In the genomic region with DNA sequence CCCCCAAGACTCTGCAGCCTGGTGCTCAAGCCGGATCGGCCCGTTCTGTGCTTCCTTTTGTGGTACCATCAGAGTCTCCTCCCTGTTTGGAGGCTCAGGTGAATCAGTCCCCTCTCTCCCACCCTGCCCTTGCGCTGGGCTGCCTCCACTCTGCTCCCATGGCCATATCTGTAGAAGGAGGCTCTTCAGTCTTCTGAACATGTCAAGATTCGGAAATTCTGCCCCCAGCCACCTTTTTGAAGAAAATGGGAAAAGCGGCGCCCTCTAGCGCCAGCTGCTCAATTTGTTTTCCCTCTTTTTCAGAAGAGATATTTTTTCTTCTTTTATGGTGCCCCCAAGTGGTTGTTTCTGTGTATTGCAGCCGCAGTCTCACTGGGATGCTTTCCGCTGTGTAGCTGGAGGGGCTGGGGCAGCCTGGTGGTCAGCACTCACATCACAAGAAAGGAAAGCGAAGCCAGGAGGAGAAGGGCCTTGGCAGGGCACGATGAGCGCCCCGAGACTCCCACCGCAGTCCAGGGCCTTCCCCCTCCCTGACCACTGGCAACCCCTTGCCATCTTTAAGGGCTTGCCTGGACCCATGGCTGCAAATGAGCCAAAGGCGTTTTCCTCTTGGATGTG, we compare ENCODE assay signal across 8 cellular contexts. TPM values are rescaled to one million over a fixed set of nuclear protein-coding genes. Genes with fewer than 3 reads are reported as not detected.
DNase-seq lines count a peak whose midpoint lies in the region; ATAC-seq, FAIRE-seq and TF ChIP-seq lines count a peak whose summit lies in the region.

No MANE protein-coding gene starts in this region.

- peaks cover 2% of the 10 kb centered on the region for H3K4me1 Mint-ChIP-seq in activated CD8-positive, alpha-beta memory T cell treated with anti-CD3 and anti-CD28 coated beads, Interleukin-2, amount 10 ng/mL, durations not matched to agents 7 days and 5 days

- no peak overlapping the region for H3K27ac ChIP-seq in endothelial cell of umbilical vein (ENCODE audit: insufficient read depth, low read depth, low read length)

- no peaks in the 10 kb centered on the region for H3K9me1 ChIP-seq in endothelial cell of umbilical vein (replicated peaks; ENCODE audit: control insufficient read depth, extremely low read depth, insufficient read depth, low read length)

- no peaks in the 10 kb centered on the region for H3K9me3 ChIP-seq in endothelial cell of umbilical vein (replicated peaks; ENCODE audit: control insufficient read depth, insufficient read depth, low read length)

- no peaks in the 10 kb centered on the region for H3K4me1 ChIP-seq in endothelial cell of umbilical vein (ENCODE audit: control insufficient read depth, extremely low read depth, insufficient read depth, low read length)

- H3K27me3 ChIP-seq in endothelial cell of umbilical vein (ENCODE audit: control insufficient read depth in 2 of 2, insufficient read depth in 2 of 2, low read length in 2 of 2), result no peaks in the 10 kb centered on the region

- H3K4me3 ChIP-seq in endothelial cell of umbilical vein (replicated peaks in 1 of 3; ENCODE audit: insufficient read depth in 1 of 3, low read depth in 1 of 3, low read length in 3 of 3), result no peak overlapping the region

- intact Hi-C loops in endothelial cell of umbilical vein (cut with micrococcal nuclease), result loop anchor here (1.0 to 10.0 kb wide), 2 partner anchors 235 to 530 kb away; no protein-coding TSS in a partner anchor

- no peak overlapping the region for H3K9ac ChIP-seq in endothelial cell of umbilical vein (replicated peaks; ENCODE audit: extremely low read depth, insufficient read depth, low read length)

- no peaks in the 10 kb centered on the region for H3K79me2 ChIP-seq in endothelial cell of umbilical vein (ENCODE audit: control insufficient read depth, insufficient read depth, low read length)

- H2AFZ ChIP-seq in endothelial cell of umbilical vein (ENCODE audit: low read depth, low read length), result no peak overlapping the region

- no peak overlapping the region for H3K27ac Mint-ChIP-seq in activated CD8-positive, alpha-beta memory T cell treated with anti-CD3 and anti-CD28 coated beads, Interleukin-2, amount 10 ng/mL, durations not matched to agents 7 days and 5 days

- POLR2A ChIA-PET in endothelial cell of umbilical vein (lab: Charles Lee), result no interaction called here

- H3K4me2 ChIP-seq in endothelial cell of umbilical vein (ENCODE audit: insufficient read depth, low read length), result no peak overlapping the region

- H3K27me3 Mint-ChIP-seq in activated CD8-positive, alpha-beta memory T cell treated with anti-CD3 and anti-CD28 coated beads, Interleukin-2, amount 10 ng/mL, durations not matched to agents 7 days and 5 days, result peaks cover 14% of the 10 kb centered on the region

- CTCF ChIA-PET in activated CD8-positive, alpha-beta memory T cell treated with anti-CD3 and anti-CD28 coated beads, Interleukin-2, amount 10 ng/mL, durations not matched to agents 7 days and 5 days (lab: Charles Lee), result interaction anchor here (0.6 to 2.1 kb wide), 40 partner anchors 8 to 901 kb away, joined by 3 to 102 read pairs (median 4); no protein-coding TSS in a partner anchor
- CTCF ChIA-PET in endothelial cell of umbilical vein (lab: Charles Lee), result interaction anchor here (0.6 to 1.9 kb wide), 46 partner anchors 8 to 972 kb away, joined by 3 to 297 read pairs (median 4); partner anchors contain the start of gene KIAA1614

- peak; percentile 82 for DNase-seq in GM03348 (ENCODE audit: low spot score)
- DNase-seq in HT-29 (ENCODE audit: low spot score), result peak; percentile 87
- peak; percentile 62 for DNase-seq in NOMO-1 treated with DMSO at 0.1 percent for 48 hours (lab: John Stamatoyannopoulos, UW; ENCODE audit: unreplicated experiment)
- DNase-seq in activated CD8-positive, alpha-beta memory T cell treated with anti-CD3 and anti-CD28 coated beads, Interleukin-2, amount 10 ng/mL, durations not matched to agents 7 days and 5 days, result peak; percentile 80
- DNase-seq in endothelial cell of umbilical vein (ENCODE audit: low read depth, low spot score), result peak; percentile 71
- DNase-seq in mucosa of gallbladder (ENCODE audit: low spot score), result peak; percentile 75
- DNase-seq in stimulated activated CD8-positive, alpha-beta memory T cell treated with anti-CD3 and anti-CD28 coated beads, Interleukin-7, amount 100 ng/mL, for 24 hours (ENCODE audit: low read depth), result peak; percentile 60

- peak; percentile 68 for ATAC-seq in activated CD8-positive, alpha-beta memory T cell treated with anti-CD3 and anti-CD28 coated beads, Interleukin-2, amount 10 ng/mL, durations not matched to agents 7 days and 5 days
- no peak for ATAC-seq in GM21825 (IDR thresholded peaks at IDR 0.05; ENCODE audit: unreplicated experiment)

- H3K36me3 ChIP-seq in endothelial cell of umbilical vein (ENCODE audit: control insufficient read depth in 2 of 2, extremely low read depth in 1 of 2, insufficient read depth in 2 of 2, low read length in 2 of 2), result no peaks in the 10 kb centered on the region

- FAIRE-seq in endothelial cell of umbilical vein (lab: Jason Lieb, UNC), result peak; percentile 81

- H4K20me1 ChIP-seq in endothelial cell of umbilical vein (replicated peaks; ENCODE audit: control insufficient read depth, extremely low read depth, insufficient read depth, low read length), result no peaks in the 10 kb centered on the region

- H3K36me3 Mint-ChIP-seq in activated CD8-positive, alpha-beta memory T cell treated with anti-CD3 and anti-CD28 coated beads, Interleukin-2, amount 10 ng/mL, durations not matched to agents 7 days and 5 days, result no peaks in the 10 kb centered on the region

- no TSS peak for BruUV-seq in endothelial cell of umbilical vein (replicated peaks; lab: Mats Ljungman, UMichigan)

- no peak for TF ChIP-seq POLR2A in endothelial cell of umbilical vein (IDR thresholded peaks at IDR 0.05; ENCODE audit: low read depth, low read length)

- H3K4me3 Mint-ChIP-seq in activated CD8-positive, alpha-beta memory T cell treated with anti-CD3 and anti-CD28 coated beads, Interleukin-2, amount 10 ng/mL, durations not matched to agents 7 days and 5 days, result peak overlapping the region; percentile 44

- dilution Hi-C loops in endothelial cell of umbilical vein (cut with MboI; ENCODE audit: extremely low pct_ligation_motif_present, low sequenced_read_pairs), result loop anchor here (25.0 kb wide), 2 partner anchors 113 to 213 kb away; no protein-coding TSS in a partner anchor

- TF ChIP-seq CTCF in endothelial cell of umbilical vein (IDR thresholded peaks at IDR 0.05; ENCODE audit: extremely low read depth in 1 of 2, insufficient read depth in 1 of 2, low read depth in 1 of 2, low read length in 2 of 2), result peak; percentile 95 to 99

- H3K9me3 Mint-ChIP-seq in activated CD8-positive, alpha-beta memory T cell treated with anti-CD3 and anti-CD28 coated beads, Interleukin-2, amount 10 ng/mL, durations not matched to agents 7 days and 5 days (ENCODE audit: low read depth), result no peaks in the 10 kb centered on the region

TF ChIP-seq in endothelial cell of umbilical vein, 7 proteins besides CTCF, POLR2A, EP300 and RAD21:
- TF ChIP-seq JUN (IDR thresholded peaks at IDR 0.05; ENCODE audit: borderline replicate concordance, insufficient read depth, insufficient read length, low read depth) (no peak), MYC (IDR thresholded peaks at IDR 0.05; ENCODE audit: low read depth, low read length) (no peak), POLR2AphosphoS5 (IDR thresholded peaks at IDR 0.05; ENCODE audit: insufficient read depth, low read depth, low read length) (no peak), EZH2 (IDR thresholded peaks at IDR 0.05; ENCODE audit: borderline replicate concordance, low read depth, low read length, severe bottlenecking) (no peak), FOS (IDR thresholded peaks at IDR 0.05; ENCODE audit: borderline replicate concordance, insufficient read depth, low read length) (no peak), GATA2 (IDR thresholded peaks at IDR 0.05; ENCODE audit: insufficient read depth, insufficient read length, low read depth, low read length) (no peak)
- TF ChIP-seq, protein P1, sequence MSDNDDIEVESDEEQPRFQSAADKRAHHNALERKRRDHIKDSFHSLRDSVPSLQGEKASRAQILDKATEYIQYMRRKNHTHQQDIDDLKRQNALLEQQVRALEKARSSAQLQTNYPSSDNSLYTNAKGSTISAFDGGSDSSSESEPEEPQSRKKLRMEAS (IDR thresholded peaks at IDR 0.05; ENCODE audit: insufficient read depth, insufficient read length), result no peak

RNA-seq across cellular contexts. Expression of gene CACNA1E, which starts 58.4 kb away (rescaled TPM):
- total RNA-seq in HT-29 (2014; rRNA removed; shearing (Covaris generic)), result not detected in 2 replicates
- not detected for total RNA-seq in activated CD8-positive, alpha-beta memory T cell treated with anti-CD3 and anti-CD28 coated beads, Interleukin-2, amount 10 ng/mL, durations not matched to agents 7 days and 5 days
- total RNA-seq in endothelial cell of umbilical vein, result not detected in 2 replicates
- not detected in 2 replicates for polyA plus RNA-seq in endothelial cell of umbilical vein
- polyA plus RNA-seq in endothelial cell of umbilical vein (2011; cell fraction: cytosol; rRNA removed), result not detected in 2 replicates
- polyA plus RNA-seq in endothelial cell of umbilical vein (2011; cell fraction: nucleus; rRNA removed), result not detected in 2 replicates
- not detected in 2 replicates for polyA plus RNA-seq in endothelial cell of umbilical vein (2012)
- not detected in 2 replicates for polyA minus RNA-seq in endothelial cell of umbilical vein
- polyA minus RNA-seq in endothelial cell of umbilical vein (2011; cell fraction: cytosol; rRNA and poly(A)+ RNA removed), result not detected
- not detected in 2 replicates for polyA minus RNA-seq in endothelial cell of umbilical vein (2011; cell fraction: nucleus; rRNA and poly(A)+ RNA removed)
- total RNA-seq in mucosa of gallbladder, result 0.63 TPM
